In genomic region chr12:104911942-104912341, GRCh38 we compare ENCODE assay signal across 34 cellular contexts.
"Had no signal": no experiment of that assay in that cellular context is flagged by ENCODE, and none has a peak within 500 bp of the region (broad histone marks: within the 10 kb centered on the region; RNA-seq: fewer than 3 reads in every experiment).

No MANE protein-coding gene starts in this region.

- DNase-seq: Karpas-422, Kasumi-1, MG63, MM.1S, MV-4-11, NCI-H1048, NCI-H1092, NCI-H1092 treated with DMSO at 0.1 percent for 48 hours, NCI-H1105, NCI-H1105 treated with DMSO at 0.1 percent for 48 hours, NCI-H1417, NCI-H1417 treated with DMSO at 0.1 percent for 48 hours, NCI-H1436, NCI-H1436 treated with DMSO at 0.1 percent for 48 hours, NCI-H146, NCI-H1694, NCI-H1694 treated with DMSO at 0.1 percent for 48 hours, NCI-H187, NCI-H187 treated with DMSO at 0.1 percent for 48 hours, NCI-H1930, NCI-H2029, NCI-H2029 treated with DMSO at 0.1 percent for 48 hours, NCI-H2081, NCI-H2081 treated with DMSO at 0.1 percent for 48 hours, NCI-H2107, NCI-H2171, NCI-H2171 treated with DMSO at 0.1 percent for 48 hours, NCI-H2227 treated with DMSO at 0.1 percent for 48 hours, NCI-H226, NCI-H345, NCI-H446, NCI-H446 treated with DMSO at 0.1 percent for 48 hours, NCI-H510A, NCI-H510A treated with DMSO at 0.1 percent for 48 hours had no signal

- H3K36me3 ChIP-seq: MG63 had no signal

- H3K27me3 ChIP-seq: MG63 had no signal

- H3K9me3 ChIP-seq: MG63 had no signal

- H3K4me3 ChIP-seq: MG63 had no signal
